Comparison of ENCODE assay signal across 8 cellular contexts in genomic region chr13:114352763-114353162, GRCh38. TPM values are rescaled to one million over a fixed set of nuclear protein-coding genes. Genes with fewer than 3 reads are reported as not detected.
DNase-seq lines count a peak whose midpoint lies in the region; ATAC-seq and TF ChIP-seq lines count a peak whose summit lies in the region.
"Not testable (repeated sequence)": the region's sequence is repeated elsewhere in the genome, so short reads cannot be mapped to it uniquely, and the experiment has no call there.

No MANE protein-coding gene starts in this region.

- H3K27ac ChIP-seq in SU-DHL-6 (ENCODE audit: low read depth, low read length); right lobe of liver: not testable (repeated sequence)

- not testable (repeated sequence) for H3K9me3 Mint-ChIP-seq in activated naive CD8-positive, alpha-beta T cell treated with anti-CD3 and anti-CD28 coated beads for 36 hours

- peak; percentile 58 for DNase-seq in BE2C
- DNase-seq in NCI-H146 (lab: John Stamatoyannopoulos, UW): peak; percentile 29
- DNase-seq in activated naive CD8-positive, alpha-beta T cell treated with anti-CD3 and anti-CD28 coated beads for 36 hours: peak; percentile 51
- not testable (repeated sequence) for DNase-seq in epithelial cell of proximal tubule (ENCODE audit: low read depth)
- peak in 1 of 3 donors; percentile 52 for DNase-seq in right lobe of liver
- peak; percentile 21 for DNase-seq in stimulated activated CD4-positive, alpha-beta T cell treated with anti-CD3 and anti-CD28 coated beads, Interleukin-4, amount 100 ng/mL, for 24 hours

- H3K4me2 ChIP-seq in SU-DHL-6 (ENCODE audit: low read depth, low read length, poor library complexity, severe bottlenecking): not testable (repeated sequence)

- not testable (repeated sequence) for H3K4me3 Mint-ChIP-seq in activated naive CD8-positive, alpha-beta T cell treated with anti-CD3 and anti-CD28 coated beads for 36 hours

- intact Hi-C loops in right lobe of liver (cut with DNase I): not testable (repeated sequence)

- H3K9me2 ChIP-seq in SU-DHL-6 (replicated peaks; ENCODE audit: insufficient read depth, low read length): not testable (repeated sequence)

- 81% methylated on average over 3 of the region's 34 CpGs for WGBS in right lobe of liver (ENCODE audit: insufficient coverage, low coverage, low lambda C conversion rate, missing lambda C conversion rate)

- TF ChIP-seq POLR2A in right lobe of liver (IDR thresholded peaks at IDR 0.05): not testable (repeated sequence)

- TF ChIP-seq CTCF in BE2C (IDR thresholded peaks at IDR 0.05; ENCODE audit: low read depth, low read length) (peak; percentile 49), GM12874 (IDR thresholded peaks at IDR 0.05; ENCODE audit: insufficient read depth, low read depth, low read length) (peak; percentile 59), SU-DHL-6 (IDR thresholded peaks at IDR 0.05; ENCODE audit: insufficient read depth, low read length, poor library complexity, severe bottlenecking) (peak; percentile 25), epithelial cell of proximal tubule (conservative IDR thresholded peaks at IDR 0.05; ENCODE audit: low read depth, low read length) (peak; percentile 54), right lobe of liver (IDR thresholded peaks at IDR 0.05) (peak in 3 of 4 donors; percentile 18 to 33 (median 26))

- H3K4me1 ChIP-seq in BE2C, right lobe of liver: not testable (repeated sequence)

- H3K36me3 ChIP-seq in BE2C; SU-DHL-6 (ENCODE audit: low read length); right lobe of liver: not testable (repeated sequence)

- not testable (repeated sequence) for H4K20me1 ChIP-seq in SU-DHL-6 (ENCODE audit: low read depth, low read length)

- not testable (repeated sequence) for H3K9ac ChIP-seq in SU-DHL-6 (ENCODE audit: low read length)

- H3F3A ChIP-seq in SU-DHL-6 (ENCODE audit: insufficient read depth): not testable (repeated sequence)

- not testable (repeated sequence) for H3K27me3 ChIP-seq in BE2C; SU-DHL-6 (ENCODE audit: low read length); right lobe of liver

- not testable (repeated sequence) for H3K27ac Mint-ChIP-seq in activated naive CD8-positive, alpha-beta T cell treated with anti-CD3 and anti-CD28 coated beads for 36 hours

- H3K9me3 ChIP-seq in BE2C; SU-DHL-6 (ENCODE audit: insufficient read depth, low read length); right lobe of liver: not testable (repeated sequence)

- not testable (repeated sequence) for H3K36me3 Mint-ChIP-seq in activated naive CD8-positive, alpha-beta T cell treated with anti-CD3 and anti-CD28 coated beads for 36 hours

- not testable (repeated sequence) for H3K4me3 ChIP-seq in BE2C (ENCODE audit: low read depth, low read length); SU-DHL-6 (ENCODE audit: insufficient read depth, low read length, poor library complexity, severe bottlenecking); epithelial cell of proximal tubule (ENCODE audit: low read depth, low read length); right lobe of liver

- not testable (repeated sequence) for ATAC-seq in right lobe of liver

- not testable (repeated sequence) for H2AFZ ChIP-seq in SU-DHL-6 (ENCODE audit: low read depth, low read length, severe bottlenecking)

- H3K79me2 ChIP-seq in SU-DHL-6 (ENCODE audit: insufficient read depth, low read length): not testable (repeated sequence)

- H3K27me3 Mint-ChIP-seq in activated naive CD8-positive, alpha-beta T cell treated with anti-CD3 and anti-CD28 coated beads for 36 hours: peaks cover 31% of the 10 kb centered on the region

- not testable (repeated sequence) for H3K4me1 Mint-ChIP-seq in activated naive CD8-positive, alpha-beta T cell treated with anti-CD3 and anti-CD28 coated beads for 36 hours

RNA-seq across cellular contexts. Expression of gene CHAMP1, which starts 38.5 kb away (rescaled TPM):
- polyA plus RNA-seq in BE2C (2012; ENCODE audit: insufficient read depth, insufficient read length, low read depth): 27.4 TPM
- 10 to 100 TPM; 46.2 to 46.6 TPM for total RNA-seq in activated naive CD8-positive, alpha-beta T cell treated with anti-CD3 and anti-CD28 coated beads for 36 hours
- total RNA-seq in epithelial cell of proximal tubule (13.7 and 39.0 TPM in 2 replicates), right lobe of liver (10 to 100 TPM; 10.3 to 17.5 (median 11.5) TPM)
